Comparison of ENCODE assay signal across 1 cellular context in the genomic region with DNA sequence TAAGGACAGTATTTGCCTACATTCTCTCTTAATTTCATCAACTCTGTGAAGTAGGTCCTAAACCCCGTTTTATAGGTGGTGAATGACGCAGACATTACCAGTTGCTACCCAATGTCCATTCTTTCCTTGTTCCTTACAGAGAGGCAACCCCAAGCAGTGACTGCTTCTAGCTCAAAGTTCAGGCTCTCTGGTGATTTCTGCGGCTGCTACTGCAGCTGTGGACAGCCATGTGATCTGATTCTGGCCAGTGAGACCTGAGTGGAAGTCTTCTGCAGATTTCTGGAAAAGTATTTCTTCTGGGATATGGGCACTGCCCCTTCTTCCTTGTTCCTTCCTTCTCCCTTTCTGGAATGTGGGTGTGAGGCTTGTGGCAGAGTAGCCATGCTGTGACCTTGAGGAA.
TF ChIP-seq lines count a peak whose summit lies in the region.

No MANE protein-coding gene starts in this region.

TF ChIP-seq in WTC11, 78 proteins besides CTCF, POLR2A, EP300 and RAD21 (continued from another document):
- TF ChIP-seq, protein P1, sequence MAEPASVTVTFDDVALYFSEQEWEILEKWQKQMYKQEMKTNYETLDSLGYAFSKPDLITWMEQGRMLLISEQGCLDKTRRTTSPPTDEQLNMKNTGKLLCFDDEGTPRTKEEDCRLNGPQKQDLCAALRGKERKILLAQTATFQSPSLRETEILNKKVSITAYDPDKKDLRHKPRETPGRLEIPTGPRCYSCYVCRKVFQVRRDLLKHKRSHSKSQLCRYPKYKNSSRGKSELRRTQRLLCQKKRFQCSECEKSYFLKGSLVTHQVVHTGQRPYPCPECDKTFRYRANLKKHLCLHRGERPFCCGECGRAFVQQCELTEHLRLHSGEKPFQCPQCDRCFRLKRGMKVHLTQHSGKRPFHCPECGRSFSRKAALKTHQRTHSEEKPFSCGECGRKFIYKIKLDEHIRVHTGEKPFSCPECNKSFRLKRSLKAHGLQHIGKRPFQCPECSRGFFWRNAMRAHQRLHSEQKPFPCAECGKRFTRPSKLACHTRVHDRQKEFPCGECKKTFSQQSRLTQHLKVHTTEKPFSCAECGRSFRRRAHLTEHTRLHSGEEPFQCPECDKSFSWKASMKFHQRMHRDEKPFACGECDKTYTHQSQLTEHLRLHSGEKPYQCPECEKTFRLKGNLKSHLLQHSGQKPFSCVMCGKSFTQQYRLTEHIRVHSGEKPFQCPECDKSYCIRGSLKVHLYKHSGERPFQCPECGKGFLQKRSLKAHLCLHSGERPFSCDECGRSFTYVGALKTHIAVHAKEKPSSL (CRISPR knock-in tag; conservative IDR thresholded peaks at IDR 0.05): no peak
- no peak for TF ChIP-seq ZNF396 (CRISPR knock-in tag; IDR thresholded peaks at IDR 0.05; ENCODE audit: borderline replicate concordance)
- no peak for TF ChIP-seq ZNF416 (CRISPR knock-in tag; IDR thresholded peaks at IDR 0.05)
- TF ChIP-seq ETV6 (CRISPR knock-in tag; IDR thresholded peaks at IDR 0.05): no peak
- TF ChIP-seq ZNF671 (CRISPR knock-in tag; IDR thresholded peaks at IDR 0.05): no peak
- no peak for TF ChIP-seq GABPB1 (CRISPR knock-in tag; IDR thresholded peaks at IDR 0.05)
TF ChIP-seq in WTC11: peak in this region for 0.
